Comparison of ENCODE assay signal across 1 cellular context in genomic region chr7:130207642-130208041, GRCh38.
TF ChIP-seq lines count a peak whose summit lies in the region.

Gene SSMEM1 (plus strand): TSS chr7:130207860. CDS start chr7:130207911, 51 bp downstream.

TF ChIP-seq in K562, 482 proteins besides CTCF, POLR2A, EP300 and RAD21 (continued from another document and continues in another):
- TF ChIP-seq, protein P1, sequence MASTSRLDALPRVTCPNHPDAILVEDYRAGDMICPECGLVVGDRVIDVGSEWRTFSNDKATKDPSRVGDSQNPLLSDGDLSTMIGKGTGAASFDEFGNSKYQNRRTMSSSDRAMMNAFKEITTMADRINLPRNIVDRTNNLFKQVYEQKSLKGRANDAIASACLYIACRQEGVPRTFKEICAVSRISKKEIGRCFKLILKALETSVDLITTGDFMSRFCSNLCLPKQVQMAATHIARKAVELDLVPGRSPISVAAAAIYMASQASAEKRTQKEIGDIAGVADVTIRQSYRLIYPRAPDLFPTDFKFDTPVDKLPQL (IDR thresholded peaks at IDR 0.05; ENCODE audit: extremely low read depth, insufficient read length), result no peak
- TF ChIP-seq, protein P2, sequence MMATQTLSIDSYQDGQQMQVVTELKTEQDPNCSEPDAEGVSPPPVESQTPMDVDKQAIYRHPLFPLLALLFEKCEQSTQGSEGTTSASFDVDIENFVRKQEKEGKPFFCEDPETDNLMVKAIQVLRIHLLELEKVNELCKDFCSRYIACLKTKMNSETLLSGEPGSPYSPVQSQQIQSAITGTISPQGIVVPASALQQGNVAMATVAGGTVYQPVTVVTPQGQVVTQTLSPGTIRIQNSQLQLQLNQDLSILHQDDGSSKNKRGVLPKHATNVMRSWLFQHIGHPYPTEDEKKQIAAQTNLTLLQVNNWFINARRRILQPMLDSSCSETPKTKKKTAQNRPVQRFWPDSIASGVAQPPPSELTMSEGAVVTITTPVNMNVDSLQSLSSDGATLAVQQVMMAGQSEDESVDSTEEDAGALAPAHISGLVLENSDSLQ (IDR thresholded peaks at IDR 0.05), result peak; percentile 97
- TF ChIP-seq, protein P3, sequence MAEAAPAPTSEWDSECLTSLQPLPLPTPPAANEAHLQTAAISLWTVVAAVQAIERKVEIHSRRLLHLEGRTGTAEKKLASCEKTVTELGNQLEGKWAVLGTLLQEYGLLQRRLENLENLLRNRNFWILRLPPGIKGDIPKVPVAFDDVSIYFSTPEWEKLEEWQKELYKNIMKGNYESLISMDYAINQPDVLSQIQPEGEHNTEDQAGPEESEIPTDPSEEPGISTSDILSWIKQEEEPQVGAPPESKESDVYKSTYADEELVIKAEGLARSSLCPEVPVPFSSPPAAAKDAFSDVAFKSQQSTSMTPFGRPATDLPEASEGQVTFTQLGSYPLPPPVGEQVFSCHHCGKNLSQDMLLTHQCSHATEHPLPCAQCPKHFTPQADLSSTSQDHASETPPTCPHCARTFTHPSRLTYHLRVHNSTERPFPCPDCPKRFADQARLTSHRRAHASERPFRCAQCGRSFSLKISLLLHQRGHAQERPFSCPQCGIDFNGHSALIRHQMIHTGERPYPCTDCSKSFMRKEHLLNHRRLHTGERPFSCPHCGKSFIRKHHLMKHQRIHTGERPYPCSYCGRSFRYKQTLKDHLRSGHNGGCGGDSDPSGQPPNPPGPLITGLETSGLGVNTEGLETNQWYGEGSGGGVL (CRISPR knock-in tag; IDR thresholded peaks at IDR 0.05), result no peak
- TF ChIP-seq NR3C1 (CRISPR knock-in tag; IDR thresholded peaks at IDR 0.05) (no peak), CHAMP1 (IDR thresholded peaks at IDR 0.05) (peak; percentile 47; the same call in 1 of the 2 replicates), HDAC1 (IDR thresholded peaks at IDR 0.05) (no peak; a peak in 1 of 4 replicates), JUND (IDR thresholded peaks at IDR 0.05; ENCODE audit: borderline replicate concordance, low read depth, low read length) (peak; percentile 83), JUND (tag; IDR thresholded peaks at IDR 0.05; ENCODE audit: borderline replicate concordance, low read depth, low read length) (peak; percentile 62; the same call in 1 of the 3 replicates), SETDB1 (IDR thresholded peaks at IDR 0.05; ENCODE audit: low read length) (no peak), PCBP1 (IDR thresholded peaks at IDR 0.05; ENCODE audit: low read depth, low read length, poor library complexity, severe bottlenecking) (no peak), ELK3 (CRISPR knock-in tag; IDR thresholded peaks at IDR 0.05) (no peak), ZEB2 (IDR thresholded peaks at IDR 0.05) (peak; percentile 18; the same call in 1 of the 2 replicates), NFE2L1 (tag; IDR thresholded peaks at IDR 0.05; ENCODE audit: borderline replicate concordance, low read depth) (no peak), ZBTB1 (CRISPR knock-in tag; IDR thresholded peaks at IDR 0.05; ENCODE audit: borderline replicate concordance, low read depth) (no peak), VEZF1 (CRISPR knock-in tag; IDR thresholded peaks at IDR 0.05) (no peak), SMARCA4 (IDR thresholded peaks at IDR 0.05) (peak; percentile 65), PYGO2 (tag; IDR thresholded peaks at IDR 0.05) (no peak), ZNF766 (CRISPR knock-in tag; conservative IDR thresholded peaks at IDR 0.05) (0 out of 2 replicates have a peak, but pooled peaks have one; percentile 33), USF1 (CRISPR knock-in tag; IDR thresholded peaks at IDR 0.05) (no peak), STAT5A (IDR thresholded peaks at IDR 0.05; ENCODE audit: borderline replicate concordance, low read length) (peak; percentile 74), MBD1 (CRISPR knock-in tag; IDR thresholded peaks at IDR 0.05) (no peak), CEBPB (tag; IDR thresholded peaks at IDR 0.05) (peak; percentile 90), ARHGAP35 (IDR thresholded peaks at IDR 0.05; ENCODE audit: partially characterized antibody) (no peak), MYNN (IDR thresholded peaks at IDR 0.05) (no peak), MYNN (CRISPR knock-in tag; IDR thresholded peaks at IDR 0.05) (no peak), DMBX1 (CRISPR knock-in tag; IDR thresholded peaks at IDR 0.05; ENCODE audit: borderline replicate concordance) (no peak), CREM (IDR thresholded peaks at IDR 0.05; ENCODE audit: low read depth) (peak; percentile 50; the same call in 1 of the 2 replicates), CTBP1 (IDR thresholded peaks at IDR 0.05; ENCODE audit: borderline replicate concordance) (peak; percentile 72), STAG1 (CRISPR knock-in tag; IDR thresholded peaks at IDR 0.05; ENCODE audit: borderline replicate concordance) (no peak), GMEB1 (CRISPR knock-in tag; IDR thresholded peaks at IDR 0.05) (no peak), NRF1 (conservative IDR thresholded peaks at IDR 0.05 in 1 of 2, IDR thresholded peaks at IDR 0.05 in 1 of 2) (no peak), ETV5 (CRISPR knock-in tag; IDR thresholded peaks at IDR 0.05; ENCODE audit: low read depth) (no peak), TAF9B (IDR thresholded peaks at IDR 0.05; ENCODE audit: partially characterized antibody) (peak; percentile 55)
- TF ChIP-seq, protein P4, sequence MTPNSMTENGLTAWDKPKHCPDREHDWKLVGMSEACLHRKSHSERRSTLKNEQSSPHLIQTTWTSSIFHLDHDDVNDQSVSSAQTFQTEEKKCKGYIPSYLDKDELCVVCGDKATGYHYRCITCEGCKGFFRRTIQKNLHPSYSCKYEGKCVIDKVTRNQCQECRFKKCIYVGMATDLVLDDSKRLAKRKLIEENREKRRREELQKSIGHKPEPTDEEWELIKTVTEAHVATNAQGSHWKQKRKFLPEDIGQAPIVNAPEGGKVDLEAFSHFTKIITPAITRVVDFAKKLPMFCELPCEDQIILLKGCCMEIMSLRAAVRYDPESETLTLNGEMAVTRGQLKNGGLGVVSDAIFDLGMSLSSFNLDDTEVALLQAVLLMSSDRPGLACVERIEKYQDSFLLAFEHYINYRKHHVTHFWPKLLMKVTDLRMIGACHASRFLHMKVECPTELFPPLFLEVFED (CRISPR knock-in tag; conservative IDR thresholded peaks at IDR 0.05), result no peak
- TF ChIP-seq, protein P5, sequence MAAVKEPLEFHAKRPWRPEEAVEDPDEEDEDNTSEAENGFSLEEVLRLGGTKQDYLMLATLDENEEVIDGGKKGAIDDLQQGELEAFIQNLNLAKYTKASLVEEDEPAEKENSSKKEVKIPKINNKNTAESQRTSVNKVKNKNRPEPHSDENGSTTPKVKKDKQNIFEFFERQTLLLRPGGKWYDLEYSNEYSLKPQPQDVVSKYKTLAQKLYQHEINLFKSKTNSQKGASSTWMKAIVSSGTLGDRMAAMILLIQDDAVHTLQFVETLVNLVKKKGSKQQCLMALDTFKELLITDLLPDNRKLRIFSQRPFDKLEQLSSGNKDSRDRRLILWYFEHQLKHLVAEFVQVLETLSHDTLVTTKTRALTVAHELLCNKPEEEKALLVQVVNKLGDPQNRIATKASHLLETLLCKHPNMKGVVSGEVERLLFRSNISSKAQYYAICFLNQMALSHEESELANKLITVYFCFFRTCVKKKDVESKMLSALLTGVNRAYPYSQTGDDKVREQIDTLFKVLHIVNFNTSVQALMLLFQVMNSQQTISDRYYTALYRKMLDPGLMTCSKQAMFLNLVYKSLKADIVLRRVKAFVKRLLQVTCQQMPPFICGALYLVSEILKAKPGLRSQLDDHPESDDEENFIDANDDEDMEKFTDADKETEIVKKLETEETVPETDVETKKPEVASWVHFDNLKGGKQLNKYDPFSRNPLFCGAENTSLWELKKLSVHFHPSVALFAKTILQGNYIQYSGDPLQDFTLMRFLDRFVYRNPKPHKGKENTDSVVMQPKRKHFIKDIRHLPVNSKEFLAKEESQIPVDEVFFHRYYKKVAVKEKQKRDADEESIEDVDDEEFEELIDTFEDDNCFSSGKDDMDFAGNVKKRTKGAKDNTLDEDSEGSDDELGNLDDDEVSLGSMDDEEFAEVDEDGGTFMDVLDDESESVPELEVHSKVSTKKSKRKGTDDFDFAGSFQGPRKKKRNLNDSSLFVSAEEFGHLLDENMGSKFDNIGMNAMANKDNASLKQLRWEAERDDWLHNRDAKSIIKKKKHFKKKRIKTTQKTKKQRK (IDR thresholded peaks at IDR 0.05; ENCODE audit: borderline replicate concordance, low read depth, low read length), result no peak
- TF ChIP-seq, protein P6, sequence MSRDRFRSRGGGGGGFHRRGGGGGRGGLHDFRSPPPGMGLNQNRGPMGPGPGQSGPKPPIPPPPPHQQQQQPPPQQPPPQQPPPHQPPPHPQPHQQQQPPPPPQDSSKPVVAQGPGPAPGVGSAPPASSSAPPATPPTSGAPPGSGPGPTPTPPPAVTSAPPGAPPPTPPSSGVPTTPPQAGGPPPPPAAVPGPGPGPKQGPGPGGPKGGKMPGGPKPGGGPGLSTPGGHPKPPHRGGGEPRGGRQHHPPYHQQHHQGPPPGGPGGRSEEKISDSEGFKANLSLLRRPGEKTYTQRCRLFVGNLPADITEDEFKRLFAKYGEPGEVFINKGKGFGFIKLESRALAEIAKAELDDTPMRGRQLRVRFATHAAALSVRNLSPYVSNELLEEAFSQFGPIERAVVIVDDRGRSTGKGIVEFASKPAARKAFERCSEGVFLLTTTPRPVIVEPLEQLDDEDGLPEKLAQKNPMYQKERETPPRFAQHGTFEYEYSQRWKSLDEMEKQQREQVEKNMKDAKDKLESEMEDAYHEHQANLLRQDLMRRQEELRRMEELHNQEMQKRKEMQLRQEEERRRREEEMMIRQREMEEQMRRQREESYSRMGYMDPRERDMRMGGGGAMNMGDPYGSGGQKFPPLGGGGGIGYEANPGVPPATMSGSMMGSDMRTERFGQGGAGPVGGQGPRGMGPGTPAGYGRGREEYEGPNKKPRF (IDR thresholded peaks at IDR 0.05; ENCODE audit: low read depth, low read length), result no peak
